ENCODE assay signal across 8 cellular contexts in genomic region chr22:41976961-41977566, GRCh38. TPM values are rescaled to one million over a fixed set of nuclear protein-coding genes. Genes with fewer than 3 reads are reported as not detected.
DNase-seq lines count a peak whose midpoint lies in the region; ATAC-seq and TF ChIP-seq lines count a peak whose summit lies in the region.

No MANE protein-coding gene starts in this region.

- H3K36me3 ChIP-seq in cardiac muscle cell (no peaks in the 10 kb centered on the region), iPS-20b (ENCODE audit: insufficient read depth, low read depth, low read length) (peaks cover 8% of the 10 kb centered on the region; the same call in 1 of the 2 replicates), thymus (ENCODE audit: control insufficient read depth, insufficient read depth) (no peaks in the 10 kb centered on the region)

- no peaks in the 10 kb centered on the region for H3K36me3 Mint-ChIP-seq in T-helper 2 cell treated with Interferon-gamma antibody and Interleukin-4, amounts not matched to agents 5 μg/mL and 100 μg/mL, for 36 hours (ENCODE audit: low read depth)

- 6% methylated on average over 46 of the region's 46 CpGs for WGBS in thymus

- peaks cover 42% of the 10 kb centered on the region for H3K27me3 Mint-ChIP-seq in T-helper 2 cell treated with Interferon-gamma antibody and Interleukin-4, amounts not matched to agents 5 μg/mL and 100 μg/mL, for 36 hours (ENCODE audit: low read depth)

- H3K4me3 Mint-ChIP-seq in T-helper 2 cell treated with Interferon-gamma antibody and Interleukin-4, amounts not matched to agents 5 μg/mL and 100 μg/mL, for 36 hours, result peak overlapping the region; percentile 45

- H3K4me3 ChIP-seq in cardiac muscle cell, result peak overlapping the region; percentile 51
- peak overlapping the region; percentile 92 for H3K4me3 ChIP-seq in iPS-20b (ENCODE audit: low read length)
- H3K4me3 ChIP-seq in thymus (ENCODE audit: low read length), result peak overlapping the region; percentile 54

- H3K9ac ChIP-seq in iPS-20b (ENCODE audit: low read depth, low read length), result peak overlapping the region; percentile 71; the same call in 1 of the 2 replicates

- H3K27ac ChIP-seq in cardiac muscle cell (no peak overlapping the region), iPS-20b (ENCODE audit: low read length) (no peak overlapping the region), thymus (ENCODE audit: low read depth) (no peak overlapping the region)

- H3K27me3 ChIP-seq in cardiac muscle cell (peaks cover 45% of the 10 kb centered on the region), iPS-20b (ENCODE audit: insufficient read depth, low read length) (peaks cover 35% of the 10 kb centered on the region), thymus (ENCODE audit: control insufficient read depth, insufficient read depth) (peaks cover 36% of the 10 kb centered on the region)

- no peaks in the 10 kb centered on the region for H3K4me1 ChIP-seq in cardiac muscle cell (ENCODE audit: low read depth)
- peaks cover 11% of the 10 kb centered on the region; the same call in 1 of the 2 replicates for H3K4me1 ChIP-seq in iPS-20b (ENCODE audit: insufficient read depth, low read length)
- peaks cover 5% of the 10 kb centered on the region for H3K4me1 ChIP-seq in thymus (ENCODE audit: control insufficient read depth, insufficient read depth, low read length)

- H3K9me3 Mint-ChIP-seq in T-helper 2 cell treated with Interferon-gamma antibody and Interleukin-4, amounts not matched to agents 5 μg/mL and 100 μg/mL, for 36 hours, result no peaks in the 10 kb centered on the region

- intact Hi-C loops in left cardiac atrium (cut with DNase I), result no loop called here

- no peak for TF ChIP-seq CTCF in cardiac muscle cell (IDR thresholded peaks at IDR 0.05; ENCODE audit: low read depth, low read length)

- ATAC-seq in left cardiac atrium (no peak), GM19035 (IDR thresholded peaks at IDR 0.05; ENCODE audit: unreplicated experiment) (no peak)

- no peak overlapping the region for H3K27ac Mint-ChIP-seq in T-helper 2 cell treated with Interferon-gamma antibody and Interleukin-4, amounts not matched to agents 5 μg/mL and 100 μg/mL, for 36 hours

- H3K9me3 ChIP-seq in cardiac muscle cell (ENCODE audit: low read depth), result no peaks in the 10 kb centered on the region
- H3K9me3 ChIP-seq in iPS-20b (ENCODE audit: insufficient read depth, low read depth, low read length), result no peaks in the 10 kb centered on the region
- peaks cover 2% of the 10 kb centered on the region for H3K9me3 ChIP-seq in thymus (ENCODE audit: control insufficient read depth)

- peaks cover 10% of the 10 kb centered on the region for H3K4me1 Mint-ChIP-seq in T-helper 2 cell treated with Interferon-gamma antibody and Interleukin-4, amounts not matched to agents 5 μg/mL and 100 μg/mL, for 36 hours (ENCODE audit: low read depth)

- no peak for DNase-seq in cardiac muscle cell (ENCODE audit: low read depth in 1 of 2, low spot score in 1 of 2)
- no peak for DNase-seq in left cardiac atrium
- no peak for DNase-seq in T-helper 2 cell treated with Interferon-gamma antibody and Interleukin-4, amounts not matched to agents 5 μg/mL and 100 μg/mL, for 36 hours (ENCODE audit: low spot score)
- no peak for DNase-seq in amniotic stem cell (lab: John Stamatoyannopoulos, UW)
- no peak for DNase-seq in H4 (ENCODE audit: low spot score)

RNA-seq across cellular contexts. Expression of gene SEPTIN3, which starts 7.8 kb away (rescaled TPM):
- total RNA-seq in cardiac muscle cell (3.6 and 3.9 TPM in 2 replicates), left cardiac atrium (under 1 TPM; 0.09 to 0.24 TPM)
- polyA plus RNA-seq in cardiac muscle cell (2.9 and 3.4 TPM in 2 replicates), thymus (1.2 TPM)
- total RNA-seq in H4 (2014; rRNA removed; shearing (Covaris generic)), result 4.2 and 4.5 TPM in 2 replicates

RNA-seq across cellular contexts. Expression of gene WBP2NL, which starts 21.5 kb away (rescaled TPM):
- not detected in 2 replicates for total RNA-seq in cardiac muscle cell
- polyA plus RNA-seq in cardiac muscle cell, result not detected in 2 replicates
- total RNA-seq in left cardiac atrium, result under 1 TPM; 0.42 to 0.50 TPM
- polyA plus RNA-seq in thymus, result 2.2 TPM
- not detected in 2 replicates for total RNA-seq in H4 (2014; rRNA removed; shearing (Covaris generic))

RNA-seq across cellular contexts. Expression of gene CENPM, which starts 30.1 kb away (rescaled TPM):
- total RNA-seq in cardiac muscle cell (22.0 and 26.7 TPM in 2 replicates), left cardiac atrium (1 to 10 TPM in 1 of 2 donors, under 1 TPM in 1; 0.79 to 2.0 TPM)
- polyA plus RNA-seq in cardiac muscle cell (25.8 and 37.0 TPM in 2 replicates), thymus (13.1 TPM)
- total RNA-seq in H4 (2014; rRNA removed; shearing (Covaris generic)), result 52.7 and 62.4 TPM in 2 replicates

RNA-seq across cellular contexts. Expression of gene TNFRSF13C, which starts 50.5 kb away (rescaled TPM):
- total RNA-seq in cardiac muscle cell, result 0.14 and 1.9 TPM in 2 replicates
- 1.1 TPM in 2 replicates for polyA plus RNA-seq in cardiac muscle cell
- under 1 TPM; 0.29 to 0.44 TPM for total RNA-seq in left cardiac atrium
- 6.1 TPM for polyA plus RNA-seq in thymus
- 0.10 TPM in 1 of 2 replicates, not detected in the other for total RNA-seq in H4 (2014; rRNA removed; shearing (Covaris generic))
